1 cellular context compared by ENCODE assay signal in genomic region chr4:178037459-178038214, GRCh38.
TF ChIP-seq lines count a peak whose summit lies in the region.

No MANE protein-coding gene starts in this region.

TF ChIP-seq in K562, 482 proteins besides CTCF, POLR2A, EP300 and RAD21 (continued from another document):
- no peak for TF ChIP-seq CEBPZ (IDR thresholded peaks at IDR 0.05; ENCODE audit: borderline replicate concordance, low read depth, low read length)
- peak; percentile 83 for TF ChIP-seq FOXM1 (IDR thresholded peaks at IDR 0.05; ENCODE audit: low read depth)
- no peak for TF ChIP-seq FOXM1 (CRISPR knock-in tag; IDR thresholded peaks at IDR 0.05; ENCODE audit: low read depth)
- no peak for TF ChIP-seq SMC3 (conservative IDR thresholded peaks at IDR 0.05; ENCODE audit: insufficient read depth, low read depth, low read length)
- TF ChIP-seq JUND (IDR thresholded peaks at IDR 0.05; ENCODE audit: borderline replicate concordance, low read depth, low read length): peak; percentile 60; the same call in 1 of the 2 replicates
- TF ChIP-seq JUND (tag; IDR thresholded peaks at IDR 0.05; ENCODE audit: borderline replicate concordance, low read depth, low read length): peak; percentile 74; the same call in 2 of the 3 replicates
- no peak for TF ChIP-seq GABPB1 (CRISPR knock-in tag; IDR thresholded peaks at IDR 0.05)
- TF ChIP-seq CTBP1 (IDR thresholded peaks at IDR 0.05; ENCODE audit: borderline replicate concordance): peak; percentile 91
- peak; percentile 84 for TF ChIP-seq DMBX1 (CRISPR knock-in tag; IDR thresholded peaks at IDR 0.05; ENCODE audit: borderline replicate concordance)
- peak; percentile 92 for TF ChIP-seq SMARCE1 (IDR thresholded peaks at IDR 0.05)
- TF ChIP-seq NR0B1 (IDR thresholded peaks at IDR 0.05; ENCODE audit: partially characterized antibody): no peak
- TF ChIP-seq TCF7 (IDR thresholded peaks at IDR 0.05; ENCODE audit: borderline replicate concordance): peak; percentile 98
- peak; percentile 51 for TF ChIP-seq HDAC3 (IDR thresholded peaks at IDR 0.05; ENCODE audit: borderline replicate concordance, partially characterized antibody)
- peak; percentile 52; the same call in 1 of the 2 replicates for TF ChIP-seq RREB1 (CRISPR knock-in tag; IDR thresholded peaks at IDR 0.05)
- TF ChIP-seq BACH1 (tag; IDR thresholded peaks at IDR 0.05): peak; percentile 65
- no peak for TF ChIP-seq SNIP1 (IDR thresholded peaks at IDR 0.05; ENCODE audit: low read depth)
- peak; percentile 25; the same call in 1 of the 2 replicates for TF ChIP-seq RUNX1 (IDR thresholded peaks at IDR 0.05; ENCODE audit: low read depth)
- TF ChIP-seq RCOR1 (IDR thresholded peaks at IDR 0.05; ENCODE audit: borderline replicate concordance in 1 of 2, low read depth in 2 of 2, low read length in 2 of 2): peak; percentile 21 to 60; a peak in 2 of 4 replicates
- peak; percentile 98 for TF ChIP-seq TEAD4 (IDR thresholded peaks at IDR 0.05; ENCODE audit: low read length)
- TF ChIP-seq TEAD4 (CRISPR knock-in tag; IDR thresholded peaks at IDR 0.05; ENCODE audit: borderline replicate concordance): no peak
- TF ChIP-seq TBL1XR1 (IDR thresholded peaks at IDR 0.05; ENCODE audit: low read length in 2 of 2): peak in 1 of 2 experiments; percentile 58; a peak in 2 of 4 replicates
- TF ChIP-seq MEIS2 (IDR thresholded peaks at IDR 0.05; ENCODE audit: partially characterized antibody): peak; percentile 78
- TF ChIP-seq ZBTB9 (CRISPR knock-in tag; IDR thresholded peaks at IDR 0.05): peak; percentile 72; the same call in 1 of the 2 replicates
- peak; percentile 24; the same call in 1 of the 2 replicates for TF ChIP-seq MYBL2 (IDR thresholded peaks at IDR 0.05; ENCODE audit: low read depth)
- TF ChIP-seq MYBL2 (CRISPR knock-in tag; IDR thresholded peaks at IDR 0.05; ENCODE audit: borderline replicate concordance): no peak
- peak; percentile 1 for TF ChIP-seq FOS (IDR thresholded peaks at IDR 0.05; ENCODE audit: extremely low read depth, insufficient read length)
- TF ChIP-seq MTA1 (IDR thresholded peaks at IDR 0.05; ENCODE audit: borderline replicate concordance): 0 out of 2 replicates have a peak, but pooled peaks have one; percentile 37
- TF ChIP-seq ZBTB17 (CRISPR knock-in tag; IDR thresholded peaks at IDR 0.05): peak; percentile 62; the same call in 1 of the 2 replicates
- TF ChIP-seq RBM34 (IDR thresholded peaks at IDR 0.05; ENCODE audit: borderline replicate concordance, insufficient read depth, low read length): no peak
- 0 out of 2 replicates have a peak, but pooled peaks have one; percentile 52 for TF ChIP-seq NFXL1 (CRISPR knock-in tag; IDR thresholded peaks at IDR 0.05)
- peak; percentile 78 for TF ChIP-seq POLR2AphosphoS5 (IDR thresholded peaks at IDR 0.05; ENCODE audit: control insufficient read depth, insufficient read depth, low read depth, low read length)
- TF ChIP-seq ZNF639 (CRISPR knock-in tag; conservative IDR thresholded peaks at IDR 0.05 in 1 of 2, IDR thresholded peaks at IDR 0.05 in 1 of 2): peak in 1 of 2 experiments; percentile 74; a peak in 2 of 4 replicates
- peak; percentile 83; the same call in 1 of the 2 replicates for TF ChIP-seq HEY1 (CRISPR knock-in tag; IDR thresholded peaks at IDR 0.05; ENCODE audit: borderline replicate concordance)
- TF ChIP-seq PHB2 (IDR thresholded peaks at IDR 0.05; ENCODE audit: low read depth): peak; percentile 81
- TF ChIP-seq TEAD1 (CRISPR knock-in tag; IDR thresholded peaks at IDR 0.05): peak in 1 of 2 experiments; percentile 85; a peak in 2 of 4 replicates
- 0 out of 2 replicates have a peak, but pooled peaks have one; percentile 11 for TF ChIP-seq ZNF212 (CRISPR knock-in tag; IDR thresholded peaks at IDR 0.05)
- TF ChIP-seq MITF (IDR thresholded peaks at IDR 0.05): peak; percentile 55; the same call in 1 of the 2 replicates
- TF ChIP-seq BRF1 (IDR thresholded peaks at IDR 0.05; ENCODE audit: borderline replicate concordance, extremely low read depth, insufficient read length): no peak
- TF ChIP-seq ATF7 (IDR thresholded peaks at IDR 0.05): peak; percentile 43; the same call in 1 of the 2 replicates
